Comparison of ENCODE assay signal across 8 cellular contexts in the genomic region with DNA sequence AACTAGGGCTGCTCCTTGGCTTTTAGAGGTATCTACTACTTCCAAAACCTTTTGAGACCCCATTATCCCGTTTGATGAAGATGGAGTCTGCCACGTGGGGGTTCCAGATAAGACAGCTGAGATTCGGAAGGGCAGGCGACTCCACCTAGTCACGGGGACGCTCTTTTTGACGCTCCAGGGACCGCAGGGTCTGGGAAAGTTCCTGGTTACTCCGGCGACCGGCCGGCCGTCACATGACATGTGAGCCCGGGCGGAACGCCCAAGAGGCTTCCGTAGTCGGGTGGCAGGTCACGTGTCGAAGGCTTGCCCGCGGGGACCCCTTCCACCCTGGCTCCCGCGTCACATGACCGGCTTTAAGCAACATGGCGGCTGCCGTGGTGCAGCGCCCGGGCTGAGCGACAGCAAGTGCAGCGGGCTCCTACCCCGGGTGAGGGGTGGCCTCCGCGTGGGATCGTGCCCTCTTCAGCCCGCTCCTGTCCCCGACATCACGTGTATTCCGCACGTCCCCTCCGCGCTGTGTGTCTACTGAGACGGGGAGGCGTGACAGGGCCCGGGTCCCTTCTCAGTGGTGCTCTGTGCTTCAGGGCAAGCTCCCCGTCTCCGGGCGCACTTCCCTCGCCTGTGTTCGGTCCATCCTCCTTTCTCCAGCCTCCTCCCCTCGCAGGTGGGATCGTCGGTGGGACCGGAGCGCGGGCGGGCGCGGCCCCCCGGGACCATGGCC. TPM values are rescaled to one million over a fixed set of nuclear protein-coding genes. Genes with fewer than 3 reads are reported as not detected.
DNase-seq lines count a peak whose midpoint lies in the region; ATAC-seq and TF ChIP-seq lines count a peak whose summit lies in the region.

A gene with protein sequence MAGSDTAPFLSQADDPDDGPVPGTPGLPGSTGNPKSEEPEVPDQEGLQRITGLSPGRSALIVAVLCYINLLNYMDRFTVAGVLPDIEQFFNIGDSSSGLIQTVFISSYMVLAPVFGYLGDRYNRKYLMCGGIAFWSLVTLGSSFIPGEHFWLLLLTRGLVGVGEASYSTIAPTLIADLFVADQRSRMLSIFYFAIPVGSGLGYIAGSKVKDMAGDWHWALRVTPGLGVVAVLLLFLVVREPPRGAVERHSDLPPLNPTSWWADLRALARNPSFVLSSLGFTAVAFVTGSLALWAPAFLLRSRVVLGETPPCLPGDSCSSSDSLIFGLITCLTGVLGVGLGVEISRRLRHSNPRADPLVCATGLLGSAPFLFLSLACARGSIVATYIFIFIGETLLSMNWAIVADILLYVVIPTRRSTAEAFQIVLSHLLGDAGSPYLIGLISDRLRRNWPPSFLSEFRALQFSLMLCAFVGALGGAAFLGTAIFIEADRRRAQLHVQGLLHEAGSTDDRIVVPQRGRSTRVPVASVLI (plus strand): TSS at position 342 of the 721 bp plus-strand sequence. CDS start 374 bp downstream, at position 716.

- H3K27me3 ChIP-seq in NT2/D1 (ENCODE audit: insufficient read depth, insufficient read length) (no peaks in the 10 kb centered on the region), endodermal cell (ENCODE audit: control insufficient read depth, insufficient read depth, low read length, poor library complexity, severe bottlenecking) (no peaks in the 10 kb centered on the region), mesendoderm (ENCODE audit: insufficient read depth, low read length, poor library complexity) (no peaks in the 10 kb centered on the region)

- no peaks in the 10 kb centered on the region for H3K79me2 ChIP-seq in mesendoderm (ENCODE audit: control insufficient read depth, insufficient read depth, low read length)

- H2AK5ac ChIP-seq in mesendoderm (ENCODE audit: low read length): no peak within 1 kb of the TSS

- CTCF ChIA-PET in activated CD8-positive, alpha-beta memory T cell treated with anti-CD3 and anti-CD28 coated beads, Interleukin-2, amount 10 ng/mL, durations not matched to agents 7 days and 5 days (lab: Charles Lee): interaction anchor here (1.0 to 1.9 kb wide), 14 partner anchors 9 to 152 kb away, joined by 3 to 16 read pairs (median 5); a partner anchor contains a TSS

- peak; percentile 74 for ATAC-seq in GM21367 (IDR thresholded peaks at IDR 0.05; ENCODE audit: unreplicated experiment)
- peak; percentile 97 for ATAC-seq in activated CD8-positive, alpha-beta memory T cell treated with anti-CD3 and anti-CD28 coated beads, Interleukin-2, amount 10 ng/mL, durations not matched to agents 7 days and 5 days

- H3K18ac ChIP-seq in mesendoderm (ENCODE audit: low read length): peak within 1 kb of the TSS; percentile 43

- no peak within 1 kb of the TSS for H3K23ac ChIP-seq in mesendoderm (ENCODE audit: low read length)

- peaks cover 6% of the 10 kb centered on the region for H3K79me1 ChIP-seq in mesendoderm (ENCODE audit: low read length)

- H3K36me3 ChIP-seq in NT2/D1 (ENCODE audit: insufficient read depth, insufficient read length, low read length) (peaks cover 27% of the 10 kb centered on the region), endodermal cell (ENCODE audit: control insufficient read depth, insufficient read depth, low read length) (peaks cover 11% of the 10 kb centered on the region), mesendoderm (ENCODE audit: control insufficient read depth, insufficient read depth, low read length) (no peaks in the 10 kb centered on the region)

- H3K9ac ChIP-seq in NT2/D1 (ENCODE audit: insufficient read length, low read depth) (peak within 1 kb of the TSS; percentile 97), endodermal cell (ENCODE audit: extremely low read depth, low read length, poor library complexity, severe bottlenecking) (peak within 1 kb of the TSS; percentile 82), mesendoderm (ENCODE audit: low read length) (peak within 1 kb of the TSS; percentile 90)

- H3K27ac Mint-ChIP-seq in activated CD8-positive, alpha-beta memory T cell treated with anti-CD3 and anti-CD28 coated beads, Interleukin-2, amount 10 ng/mL, durations not matched to agents 7 days and 5 days: peak within 1 kb of the TSS; percentile 91
- H3K27ac Mint-ChIP-seq in endodermal cell: peak within 1 kb of the TSS; percentile 96

- peaks cover 7% of the 10 kb centered on the region for H3K4me1 ChIP-seq in NT2/D1 (ENCODE audit: insufficient read depth, insufficient read length)
- no peaks in the 10 kb centered on the region for H3K4me1 ChIP-seq in endodermal cell (ENCODE audit: control insufficient read depth, insufficient read depth, low read length)
- H3K4me1 ChIP-seq in mesendoderm (ENCODE audit: control insufficient read depth, low read depth, low read length): no peaks in the 10 kb centered on the region

- H3K27me3 Mint-ChIP-seq in activated CD8-positive, alpha-beta memory T cell treated with anti-CD3 and anti-CD28 coated beads, Interleukin-2, amount 10 ng/mL, durations not matched to agents 7 days and 5 days: no peaks in the 10 kb centered on the region
- H3K27me3 Mint-ChIP-seq in endodermal cell (ENCODE audit: insufficient read depth): no peaks in the 10 kb centered on the region

- H3K4me3 Mint-ChIP-seq in activated CD8-positive, alpha-beta memory T cell treated with anti-CD3 and anti-CD28 coated beads, Interleukin-2, amount 10 ng/mL, durations not matched to agents 7 days and 5 days: peak within 1 kb of the TSS; percentile 95
- peak within 1 kb of the TSS; percentile 86 for H3K4me3 Mint-ChIP-seq in endodermal cell

- H3K4me3 ChIP-seq in NT2/D1 (ENCODE audit: insufficient read length, low read depth) (peak within 1 kb of the TSS; percentile 100), endodermal cell (ENCODE audit: low read length) (peak within 1 kb of the TSS; percentile 94), mesendoderm (ENCODE audit: low read length) (peak within 1 kb of the TSS; percentile 99)

- H4K8ac ChIP-seq in mesendoderm (ENCODE audit: low read depth, low read length): peak within 1 kb of the TSS; percentile 7

- H3K4ac ChIP-seq in mesendoderm (ENCODE audit: low read depth, low read length): peak within 1 kb of the TSS; percentile 44

- H3K9me3 Mint-ChIP-seq in activated CD8-positive, alpha-beta memory T cell treated with anti-CD3 and anti-CD28 coated beads, Interleukin-2, amount 10 ng/mL, durations not matched to agents 7 days and 5 days (ENCODE audit: low read depth): no peaks in the 10 kb centered on the region
- no peaks in the 10 kb centered on the region for H3K9me3 Mint-ChIP-seq in endodermal cell

- WGBS in endodermal cell (ENCODE audit: insufficient coverage in 1 of 2, insufficient read length in 1 of 2), 2 experiments: 0% methylated on average over 28 to 60 of the region's 60 CpGs
- no CpG with 5 or more reads among the region's 60 CpGs for WGBS in mesendoderm (ENCODE audit: extremely low coverage, insufficient coverage, low lambda C conversion rate)

- DNase-seq in CMK (ENCODE audit: low read depth) (peak; percentile 95), HUDEP-2 (lab: John Stamatoyannopoulos, UW; ENCODE audit: unreplicated experiment in 76 of 76) (peak; percentile 27 to 96 (median 93)), NT2/D1 (ENCODE audit: low read depth, low spot score) (peak; percentile 97), endodermal cell (peak; percentile 99), mesendoderm (peak; percentile 98)
- DNase-seq in activated CD8-positive, alpha-beta memory T cell treated with anti-CD3 and anti-CD28 coated beads, Interleukin-2, amount 10 ng/mL, durations not matched to agents 7 days and 5 days: peak; percentile 98
- DNase-seq in stimulated activated CD8-positive, alpha-beta memory T cell treated with anti-CD3 and anti-CD28 coated beads, Interleukin-15, amount 100 ng/mL, for 1 hour (ENCODE audit: low read depth): peak; percentile 87

- peaks cover 28% of the 10 kb centered on the region for H3K4me1 Mint-ChIP-seq in activated CD8-positive, alpha-beta memory T cell treated with anti-CD3 and anti-CD28 coated beads, Interleukin-2, amount 10 ng/mL, durations not matched to agents 7 days and 5 days
- peaks cover 7% of the 10 kb centered on the region for H3K4me1 Mint-ChIP-seq in endodermal cell

- H3K9me3 ChIP-seq in NT2/D1 (ENCODE audit: insufficient read depth, low read length) (no peaks in the 10 kb centered on the region), endodermal cell (ENCODE audit: control insufficient read depth, low read length) (no peaks in the 10 kb centered on the region)

- H2BK5ac ChIP-seq in mesendoderm (ENCODE audit: low read length): peak within 1 kb of the TSS; percentile 17

- no peak within 1 kb of the TSS for H2BK120ac ChIP-seq in mesendoderm (ENCODE audit: low read depth, low read length)

- H3K27ac ChIP-seq in endodermal cell (ENCODE audit: low read depth, low read length) (peak within 1 kb of the TSS; percentile 94), mesendoderm (ENCODE audit: low read depth, low read length) (peak within 1 kb of the TSS; percentile 83)

- H3K4me2 ChIP-seq in mesendoderm (ENCODE audit: low read length): peak within 1 kb of the TSS; percentile 100

- H3K36me3 Mint-ChIP-seq in activated CD8-positive, alpha-beta memory T cell treated with anti-CD3 and anti-CD28 coated beads, Interleukin-2, amount 10 ng/mL, durations not matched to agents 7 days and 5 days: peaks cover 3% of the 10 kb centered on the region
- peaks cover 10% of the 10 kb centered on the region for H3K36me3 Mint-ChIP-seq in endodermal cell (ENCODE audit: low read depth)

- no peak within 1 kb of the TSS for H2BK15ac ChIP-seq in mesendoderm (replicated peaks; ENCODE audit: low read depth)

- H4K5ac ChIP-seq in mesendoderm (ENCODE audit: low read length): peak within 1 kb of the TSS; percentile 91

- TF ChIP-seq CTCF in endodermal cell (conservative IDR thresholded peaks at IDR 0.05): no peak

- H3K56ac ChIP-seq in mesendoderm (ENCODE audit: low read length): peak within 1 kb of the TSS; percentile 97

RNA-seq across cellular contexts. Expression of the gene that starts here (rescaled TPM):
- total RNA-seq in activated CD8-positive, alpha-beta memory T cell treated with anti-CD3 and anti-CD28 coated beads, Interleukin-2, amount 10 ng/mL, durations not matched to agents 7 days and 5 days: 10 to 100 TPM; 22.1 to 27.6 TPM
- total RNA-seq in endodermal cell: 10 to 100 TPM; 54.9 to 55.2 TPM
- 28.0 TPM for polyA plus RNA-seq in endodermal cell (2013, experiment 1 of 2)
- 29.1 TPM for polyA plus RNA-seq in endodermal cell (2013, experiment 2 of 2)
- polyA plus RNA-seq in mesendoderm (2013, experiment 1 of 2): 27.5 TPM
- 26.5 TPM for polyA plus RNA-seq in mesendoderm (2013, experiment 2 of 2)

Comparison
In these comparisons a context has a peak if more than half of its experiments do, and no peak if none do; other contexts are left out.
1. Peak in every context shown above with its lines: DNase-seq, ATAC-seq, H3K4me3 ChIP-seq and H3K27ac ChIP-seq.